Comparison of ENCODE assay signal across 8 cellular contexts in genomic region chr6:7590918-7591302, GRCh38. TPM values are rescaled to one million over a fixed set of nuclear protein-coding genes. Genes with fewer than 3 reads are reported as not detected.
DNase-seq lines count a peak whose midpoint lies in the region; ATAC-seq and TF ChIP-seq lines count a peak whose summit lies in the region.

No MANE protein-coding gene starts in this region.

- no peak overlapping the region for H2AFZ ChIP-seq in OCI-LY3 (ENCODE audit: low read depth, low read length)

- no peaks in the 10 kb centered on the region for H3K9me3 ChIP-seq in OCI-LY3 (ENCODE audit: insufficient read depth, low read length)
- no peaks in the 10 kb centered on the region for H3K9me3 ChIP-seq in mucosa of descending colon

- H3K4me2 ChIP-seq in OCI-LY3 (ENCODE audit: low read length) = peak overlapping the region; percentile 86

- H3K4me3 ChIP-seq in OCI-LY3 (ENCODE audit: low read length) = peak overlapping the region; percentile 99
- peak overlapping the region; percentile 48 to 99 (median 94) for H3K4me3 ChIP-seq in dorsolateral prefrontal cortex
- H3K4me3 ChIP-seq in mucosa of descending colon = peak overlapping the region; percentile 86

- in situ Hi-C loops in G401 (cut with HindIII; ENCODE audit: low sequenced_read_pairs) = no loop called here

- 0 out of 2 replicates have a peak overlapping the region, but pooled peaks have one; percentile 93 for H3K9ac ChIP-seq in OCI-LY3 (ENCODE audit: low read length)

- H3K27me3 ChIP-seq in OCI-LY3 (ENCODE audit: low read depth, low read length) (no peaks in the 10 kb centered on the region), dorsolateral prefrontal cortex (no peaks in the 10 kb centered on the region)

- ATAC-seq in mucosa of descending colon = no peak
- no peak for ATAC-seq in HG02571 (IDR thresholded peaks at IDR 0.05; ENCODE audit: unreplicated experiment)
- no peak for ATAC-seq in GM18870 (IDR thresholded peaks at IDR 0.05; ENCODE audit: unreplicated experiment)
- no peak for ATAC-seq in omental fat pad (ENCODE audit: low FRiP score)

- intact Hi-C loops in dorsolateral prefrontal cortex (cut with DNase I) = loop anchor here (2.0 kb wide), 1 partner anchor 278 kb away; the partner anchor contains the start of gene SSR1 (in 2 of the 2)
- intact Hi-C loops in mucosa of descending colon (cut with DNase I, micrococcal nuclease) = loop anchor here in 1 of 2 donors (10.0 kb wide), 1 partner anchor 186 kb away; no protein-coding TSS in a partner anchor

- peaks cover 8% of the 10 kb centered on the region for H3K4me1 ChIP-seq in OCI-LY3 (ENCODE audit: low read length)
- peaks cover 18% of the 10 kb centered on the region for H3K4me1 ChIP-seq in mucosa of descending colon (ENCODE audit: low read depth)

- H3K36me3 ChIP-seq in OCI-LY3 (replicated peaks; ENCODE audit: low read depth, low read length) (peaks cover 7% of the 10 kb centered on the region), mucosa of descending colon (ENCODE audit: low read depth) (no peaks in the 10 kb centered on the region)

- no peak for TF ChIP-seq CTCF in OCI-LY3 (IDR thresholded peaks at IDR 0.05; ENCODE audit: low read depth, low read length)
- TF ChIP-seq CTCF in dorsolateral prefrontal cortex (IDR thresholded peaks at IDR 0.05 in 54 of 56, conservative IDR thresholded peaks at IDR 0.05 in 2 of 56; ENCODE audit: low read depth in 1 of 56, partially characterized antibody in 56 of 56) = no peak
- no peak for TF ChIP-seq CTCF in mucosa of descending colon (IDR thresholded peaks at IDR 0.05)
- TF ChIP-seq CTCF in omental fat pad (IDR thresholded peaks at IDR 0.05) = no peak

- H3K27ac ChIP-seq in OCI-LY3 (ENCODE audit: low read length) (no peak overlapping the region), dorsolateral prefrontal cortex (peak overlapping the region in 10 of 59 donors; percentile 32 to 87 (median 68))

- peaks cover 30% of the 10 kb centered on the region for H3K79me2 ChIP-seq in OCI-LY3 (ENCODE audit: low read length)

- no peaks in the 10 kb centered on the region; the same call in 1 of the 2 replicates for H4K20me1 ChIP-seq in OCI-LY3 (ENCODE audit: insufficient read depth, low read length)

- DNase-seq in G401 (ENCODE audit: low spot score) = peak; percentile 57
- DNase-seq in dorsolateral prefrontal cortex = peak in 2 of 10 donors; percentile 16 to 25
- peak in 2 of 3 donors; percentile 28 to 48 for DNase-seq in mucosa of descending colon
- DNase-seq in D341Med (ENCODE audit: low spot score) = no peak
- DNase-seq in omental fat pad (ENCODE audit: low spot score) = no peak

RNA-seq across cellular contexts. Expression of gene SNRNP48, which starts 0.9 kb away (rescaled TPM):
- total RNA-seq in G401 (2014; rRNA removed; shearing (Covaris generic)) = 11.4 and 18.4 TPM in 2 replicates
- total RNA-seq in dorsolateral prefrontal cortex (10 to 100 TPM in 102 of 120 experiments, 1 to 10 TPM in 18; 7.9 to 25.1 (median 12.6) TPM), mucosa of descending colon (10 to 100 TPM; 10.6 to 14.2 (median 11.0) TPM), omental fat pad (10 to 100 TPM in 3 of 4 donors, 1 to 10 TPM in 1; 8.4 to 14.2 (median 11.5) TPM)

RNA-seq across cellular contexts. Expression of gene DSP, which starts 49.4 kb away (rescaled TPM):
- 118 and 161 TPM in 2 replicates for total RNA-seq in G401 (2014; rRNA removed; shearing (Covaris generic))
- total RNA-seq in dorsolateral prefrontal cortex (10 to 100 TPM in 16 of 120 experiments, 1 to 10 TPM in 104; 1.2 to 31.8 (median 2.9) TPM), mucosa of descending colon (100 to 1,000 TPM in 2 of 3 donors, 10 to 100 TPM in 1; 85.2 to 265 (median 177) TPM), omental fat pad (10 to 100 TPM in 3 of 4 donors, 1 to 10 TPM in 1; 6.6 to 47.9 (median 25.5) TPM)

Comparison
In these comparisons a context has a peak if more than half of its experiments do, and no peak if none do; other contexts are left out.
1. DNase-seq: peak in G401 (single experiment) and mucosa of descending colon (2 of 3); none in D341Med (single experiment) and omental fat pad (single experiment).
2. Peak in every context shown above with its lines, with median percentiles within 50 percentile points of each other: H3K4me3 ChIP-seq.